In genomic region chrX:17803449-17803848, GRCh38 we compare ENCODE assay signal across 19 cellular contexts.
"Had no signal": no experiment of that assay in that cellular context is flagged by ENCODE, and none has a peak within 500 bp of the region (broad histone marks: within the 10 kb centered on the region; RNA-seq: fewer than 3 reads in every experiment).

No MANE protein-coding gene starts in this region.

- DNase-seq: cortex of kidney; dorsolateral prefrontal cortex; effector CD8-positive, alpha-beta T cell; heart right ventricle; left cardiac atrium; left ventricle myocardium superior; naive thymus-derived CD8-positive, alpha-beta T cell; posterior cingulate gyrus; sigmoid colon; stimulated activated CD4-positive, alpha-beta T cell treated with anti-CD3 and anti-CD28 coated beads, Interleukin-2, amount 100 ng/mL, for 24 hours; stimulated activated CD4-positive, alpha-beta T cell treated with anti-CD3 and anti-CD28 coated beads, Interleukin-4, amount 100 ng/mL, for 4 hours; stimulated activated naive B cell treated with anti-CD40 and anti-IgM and Interleukin-4, amounts not matched to agents 10 μg/mL and 1 μg/mL and 100 μg/mL, for 72 hours; stimulated activated naive CD8-positive, alpha-beta T cell treated with anti-CD3 and anti-CD28 coated beads, Interleukin-15, amount 100 ng/mL, for 72 hours; testis; transverse colon had no signal

- H3K27ac ChIP-seq: dorsolateral prefrontal cortex, heart right ventricle, right atrium auricular region, sigmoid colon, skin epidermis, testis, transverse colon had no signal

- H3K4me1 ChIP-seq: heart right ventricle, right atrium auricular region, sigmoid colon, testis, transverse colon had no signal

- H3K9me3 ChIP-seq: heart right ventricle, right atrium auricular region, sigmoid colon, testis, transverse colon had no signal

- H3K27me3 ChIP-seq: right atrium auricular region, sigmoid colon, testis, transverse colon had no signal

- ATAC-seq: esophagus mucosa; heart right ventricle; left cardiac atrium; left ventricle myocardium superior; naive thymus-derived CD8-positive, alpha-beta T cell; stimulated activated naive B cell treated with anti-CD40 and anti-IgM and Interleukin-4, amounts not matched to agents 10 μg/mL and 1 μg/mL and 100 μg/mL, for 72 hours; stimulated activated naive CD8-positive, alpha-beta T cell treated with anti-CD3 and anti-CD28 coated beads, Interleukin-15, amount 100 ng/mL, for 72 hours had no signal

- H3K36me3 ChIP-seq: right atrium auricular region, transverse colon had no signal

- H3K4me3 ChIP-seq: dorsolateral prefrontal cortex, heart right ventricle, lung, right atrium auricular region, sigmoid colon, skin epidermis, testis, transverse colon had no signal
